Comparison of ENCODE assay signal across 9 cellular contexts in genomic region chr2:51921076-51921475, GRCh38.
"Had no signal": no experiment of that assay in that cellular context is flagged by ENCODE, and none has a peak within 500 bp of the region (broad histone marks: within the 10 kb centered on the region; RNA-seq: fewer than 3 reads in every experiment).

No MANE protein-coding gene starts in this region.

- DNase-seq: GM23248, GOT3, H7, H9, HCEC 1CT, HFFc6 had no signal

- H3K27ac ChIP-seq: GM23248 had no signal

- H3K9ac ChIP-seq: GM23248 had no signal

- ATAC-seq: GM23338, HCT116 had no signal

- H3K4me1 ChIP-seq: HAP-1 had no signal

- H2AFZ ChIP-seq: GM23248, GM23338 had no signal

- H3K36me3 ChIP-seq: HAP-1 had no signal

- H3K4me2 ChIP-seq: GM23338 had no signal

- H3K4me3 ChIP-seq: GM23248, GM23338, HAP-1 had no signal

- H3K9me3 ChIP-seq: HAP-1 had no signal
